16 cellular contexts compared by ENCODE assay signal in the genomic region with DNA sequence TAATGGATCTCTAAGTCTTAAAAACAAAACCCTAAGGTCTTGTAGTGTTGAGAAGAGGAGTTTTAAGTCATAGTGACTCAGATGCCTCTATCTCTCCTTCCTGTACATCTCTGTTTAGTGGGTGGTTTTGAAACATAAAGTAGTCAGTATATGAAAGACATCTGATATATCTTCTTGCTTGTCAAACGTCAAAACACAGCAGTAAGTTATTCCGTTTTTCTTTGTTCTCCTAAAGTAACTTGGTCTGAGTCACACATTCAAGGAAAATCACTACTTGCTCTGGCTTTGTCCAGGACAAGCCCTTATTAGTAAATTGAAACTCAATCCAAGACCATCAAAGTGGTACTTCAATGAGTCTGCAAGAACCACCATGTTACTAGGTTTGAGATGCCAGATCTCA.
"Had no signal": no experiment of that assay in that cellular context is flagged by ENCODE, and none has a peak within 500 bp of the region (broad histone marks: within the 10 kb centered on the region; RNA-seq: fewer than 3 reads in every experiment).

No MANE protein-coding gene starts in this region.

- H3K4me3 Mint-ChIP-seq: immature natural killer cell; T-helper 1 cell treated with Interleukin-12 subunit alpha and Interleukin-12 subunit beta and Interleukin-4 antibody, amounts not matched to agents 30 μg/mL and 1 μg/mL, for 36 hours; type B pancreatic cell; WTC11 had no signal

- H3K4me1 Mint-ChIP-seq: immature natural killer cell, WTC11 had no signal

- FAIRE-seq: small intestine had no signal

- H3K36me3 ChIP-seq: ascending aorta, esophagus squamous epithelium had no signal

- H3K36me3 Mint-ChIP-seq: immature natural killer cell, type B pancreatic cell, WTC11 had no signal

- H3K27ac ChIP-seq: ascending aorta, dorsolateral prefrontal cortex, esophagus squamous epithelium had no signal

- H3K4me3 ChIP-seq: ascending aorta, dorsolateral prefrontal cortex, esophagus squamous epithelium had no signal

- H3K27ac Mint-ChIP-seq: immature natural killer cell; T-helper 1 cell treated with Interleukin-12 subunit alpha and Interleukin-12 subunit beta and Interleukin-4 antibody, amounts not matched to agents 30 μg/mL and 1 μg/mL, for 36 hours; type B pancreatic cell; WTC11 had no signal

- H3K27me3 ChIP-seq: ascending aorta, esophagus squamous epithelium had no signal

- H3K27me3 Mint-ChIP-seq: naive thymus-derived CD8-positive, alpha-beta T cell had no signal

- DNase-seq: activated CD4-positive, alpha-beta T cell treated with anti-CD3 and anti-CD28 coated beads, Interleukin-2, amount 50 U/mL, for 4 hours; dorsolateral prefrontal cortex; esophagus squamous epithelium; foreskin fibroblast; immature natural killer cell; left colon; naive thymus-derived CD8-positive, alpha-beta T cell; nucleus accumbens; right cardiac atrium; SHP77; small intestine; substantia nigra had no signal

- H3K4me1 ChIP-seq: ascending aorta, esophagus squamous epithelium had no signal

- H3K9me3 ChIP-seq: ascending aorta, esophagus squamous epithelium had no signal
